Comparison of ENCODE assay signal across 8 cellular contexts in genomic region chr1:44029911-44030605, GRCh38. TPM values are rescaled to one million over a fixed set of nuclear protein-coding genes. Genes with fewer than 3 reads are reported as not detected.
DNase-seq lines count a peak whose midpoint lies in the region; ATAC-seq and TF ChIP-seq lines count a peak whose summit lies in the region.

No MANE protein-coding gene starts in this region.

- H3K27ac Mint-ChIP-seq in Calu3 (ENCODE audit: unreplicated experiment), result peak overlapping the region; percentile 94

- H3K79me2 ChIP-seq in OCI-LY1 (ENCODE audit: insufficient read depth, low read length), result no peaks in the 10 kb centered on the region

- H3K4me1 ChIP-seq in OCI-LY1 (ENCODE audit: insufficient read depth, low read length, severe bottlenecking), result peaks cover 29% of the 10 kb centered on the region

- H3K36me3 ChIP-seq in OCI-LY1 (ENCODE audit: insufficient read depth, low read length), result no peaks in the 10 kb centered on the region

- H3K27ac ChIP-seq in OCI-LY1 (ENCODE audit: low read depth, low read length, poor library complexity, severe bottlenecking), result no peak overlapping the region
- peak overlapping the region; percentile 89 for H3K27ac ChIP-seq in epithelial cell of prostate

- peaks cover 40% of the 10 kb centered on the region for H3K4me1 Mint-ChIP-seq in Calu3 (ENCODE audit: low read depth, unreplicated experiment)

- intact Hi-C loops in Calu3 (cut with micrococcal nuclease; ENCODE audit: unreplicated experiment), result loop anchor here (2.0 kb wide), 1 partner anchor 17 kb away; no protein-coding TSS in a partner anchor

- H3K36me3 Mint-ChIP-seq in Calu3 (ENCODE audit: insufficient read depth, unreplicated experiment), result peaks cover 41% of the 10 kb centered on the region

- peak overlapping the region; percentile 99 for H3K4me2 ChIP-seq in OCI-LY1 (ENCODE audit: low read length)

- peak overlapping the region; percentile 69 for H3K4me3 ChIP-seq in OCI-LY1 (ENCODE audit: low read depth, low read length, poor library complexity, severe bottlenecking)

- CTCF ChIA-PET in Calu3 (lab: Charles Lee), result interaction anchor here (0.6 to 1.5 kb wide), 4 partner anchors 9 to 479 kb away, joined by 3 to 6 read pairs (median 4); no protein-coding TSS in a partner anchor

- H3K9me3 ChIP-seq in OCI-LY1 (ENCODE audit: low read length), result no peaks in the 10 kb centered on the region

- no peaks in the 10 kb centered on the region for H3K9me2 ChIP-seq in OCI-LY1 (ENCODE audit: low read depth, low read length)

- H2AFZ ChIP-seq in OCI-LY1 (ENCODE audit: low read length), result peak overlapping the region; percentile 90

- H3K27me3 ChIP-seq in OCI-LY1 (ENCODE audit: insufficient read depth, low read length), result no peaks in the 10 kb centered on the region

- TF ChIP-seq CTCF in Calu3 (IDR thresholded peaks at IDR 0.05; ENCODE audit: unreplicated experiment) (no peak), OCI-LY1 (IDR thresholded peaks at IDR 0.05; ENCODE audit: low read length) (no peak)

- H3K27me3 Mint-ChIP-seq in Calu3 (ENCODE audit: unreplicated experiment), result no peaks in the 10 kb centered on the region

- DNase-seq in Calu3 (peak; percentile 92), HT1080 (ENCODE audit: low read depth) (peak; percentile 85), epithelial cell of prostate (ENCODE audit: low read depth, low spot score) (peak; percentile 65), mucosa of gallbladder (ENCODE audit: low spot score) (peak; percentile 87)
- peak; percentile 91 for DNase-seq in activated CD8-positive, alpha-beta memory T cell treated with anti-CD3 and anti-CD28 coated beads, Interleukin-2, amount 50 U/mL, for 48 hours
- DNase-seq in stimulated activated CD8-positive, alpha-beta memory T cell treated with anti-CD3 and anti-CD28 coated beads, Interleukin-4, amount 100 ng/mL, for 1 hour (ENCODE audit: low read depth in 2 of 2, low spot score in 1 of 2), result peak; percentile 64 to 68

- no TSS peak for BruUV-seq in Calu3 (replicated peaks; lab: Mats Ljungman, UMichigan)

- H3K4me3 Mint-ChIP-seq in Calu3 (ENCODE audit: low read depth, unreplicated experiment), result peak overlapping the region; percentile 90

- no peaks in the 10 kb centered on the region for H3K9me3 Mint-ChIP-seq in Calu3 (ENCODE audit: low read depth, unreplicated experiment)

- no peaks in the 10 kb centered on the region for H3F3A ChIP-seq in OCI-LY1 (ENCODE audit: insufficient read depth, low read length)

- no peaks in the 10 kb centered on the region for H4K20me1 ChIP-seq in OCI-LY1 (ENCODE audit: insufficient read depth, low read length)

- ATAC-seq in GM21367 (IDR thresholded peaks at IDR 0.05; ENCODE audit: unreplicated experiment), result peak; percentile 69

- peak overlapping the region; percentile 66 for H3K9ac ChIP-seq in OCI-LY1 (ENCODE audit: low read length)

RNA-seq across cellular contexts. Expression of gene SLC6A9, which starts 1.2 kb away (rescaled TPM):
- total RNA-seq in Calu3 (2022) (18.2 and 19.5 TPM in 2 replicates), mucosa of gallbladder (5.6 TPM)
- total RNA-seq in HT1080 (2014; rRNA removed; shearing (Covaris generic)), result 4.1 and 6.4 TPM in 2 replicates
- polyA plus RNA-seq in HT1080 (2015; cell fraction: cytosol; rRNA removed), result 11.2 and 11.7 TPM in 2 replicates
- 17.1 and 17.3 TPM in 2 replicates for polyA plus RNA-seq in HT1080 (2015; cell fraction: nucleus; rRNA removed)

RNA-seq across cellular contexts. Expression of gene CCDC24, which starts 38.7 kb away (rescaled TPM):
- 19.7 and 20.2 TPM in 2 replicates for total RNA-seq in Calu3 (2022)
- total RNA-seq in HT1080 (2014; rRNA removed; shearing (Covaris generic)), result 8.4 and 9.6 TPM in 2 replicates
- polyA plus RNA-seq in HT1080 (2015; cell fraction: cytosol; rRNA removed), result 5.5 and 7.7 TPM in 2 replicates
- 17.4 and 27.5 TPM in 2 replicates for polyA plus RNA-seq in HT1080 (2015; cell fraction: nucleus; rRNA removed)
- 39.9 TPM for total RNA-seq in mucosa of gallbladder

RNA-seq across cellular contexts. Expression of gene B4GALT2, which starts 51.0 kb away (rescaled TPM):
- total RNA-seq in Calu3 (2022) (47.1 and 50.9 TPM in 2 replicates), mucosa of gallbladder (23.4 TPM)
- total RNA-seq in HT1080 (2014; rRNA removed; shearing (Covaris generic)), result 119 and 133 TPM in 2 replicates
- polyA plus RNA-seq in HT1080 (2015; cell fraction: cytosol; rRNA removed), result 82.9 and 108 TPM in 2 replicates
- 54.3 and 60.5 TPM in 2 replicates for polyA plus RNA-seq in HT1080 (2015; cell fraction: nucleus; rRNA removed)

RNA-seq across cellular contexts. Expression of gene ATP6V0B, which starts 55.3 kb away (rescaled TPM):
- total RNA-seq in Calu3 (2022) (141 and 155 TPM in 2 replicates), mucosa of gallbladder (138 TPM)
- 176 and 229 TPM in 2 replicates for total RNA-seq in HT1080 (2014; rRNA removed; shearing (Covaris generic))
- polyA plus RNA-seq in HT1080 (2015; cell fraction: cytosol; rRNA removed), result 138 and 168 TPM in 2 replicates
- 83.7 and 107 TPM in 2 replicates for polyA plus RNA-seq in HT1080 (2015; cell fraction: nucleus; rRNA removed)
